ENCODE assay signal across 10 cellular contexts in genomic region chr1:61436016-61436415, GRCh38.
DNase-seq lines count a peak whose midpoint lies in the region; ATAC-seq, FAIRE-seq and TF ChIP-seq lines count a peak whose summit lies in the region.
"Had no signal": no experiment of that assay in that cellular context is flagged by ENCODE, and none has a peak within 500 bp of the region (broad histone marks: within the 10 kb centered on the region; RNA-seq: fewer than 3 reads in every experiment).

No MANE protein-coding gene starts in this region.

- no peaks in the 10 kb centered on the region for H3K9me2 ChIP-seq in DOHH2 (replicated peaks; ENCODE audit: control insufficient read depth, low read length)

- H3K9ac ChIP-seq in HepG2 (ENCODE audit: insufficient read depth, low read depth, low read length): no peak overlapping the region

- TF ChIP-seq EP300 in HepG2 (IDR thresholded peaks at IDR 0.05; ENCODE audit: low read depth in 2 of 2, low read length in 2 of 2) (no peak), HepG2 (CRISPR knock-in tag; IDR thresholded peaks at IDR 0.05; ENCODE audit: borderline replicate concordance) (no peak)

- no peaks in the 10 kb centered on the region for H3F3A ChIP-seq in DOHH2 (ENCODE audit: control insufficient read depth, insufficient read depth)

- H4K20me1 ChIP-seq in DOHH2 (ENCODE audit: control insufficient read depth, insufficient read depth, low read depth, low read length): no peaks in the 10 kb centered on the region
- H4K20me1 ChIP-seq in HepG2 (ENCODE audit: insufficient read depth, low read length): no peaks in the 10 kb centered on the region; the same call in 1 of the 2 replicates

- no peak for TF ChIP-seq RAD21 in HepG2 (CRISPR knock-in tag; IDR thresholded peaks at IDR 0.05)

- in situ Hi-C loops in brain microvascular endothelial cell (cut with HindIII; ENCODE audit: low pct_ligation_motif_present, low sequenced_read_pairs): no loop called here
- in situ Hi-C loops in HepG2 (cut with HindIII; ENCODE audit: extremely low pct_ligation_motif_present, low pct_unique_long_range_greater_than_20kb): no loop called here

- no peak overlapping the region for H2AFZ ChIP-seq in HepG2 (ENCODE audit: low read length)

- peak; percentile 33 for DNase-seq in HT1080 (ENCODE audit: low read depth)
- no peak for DNase-seq in brain microvascular endothelial cell
- no peak for DNase-seq in HepG2 (ENCODE audit: low spot score)
- no peak for DNase-seq in SIG-M5 (lab: John Stamatoyannopoulos, UW)
- no peak for DNase-seq in middle frontal gyrus (ENCODE audit: extremely low spot score, low spot score)
- no peak for DNase-seq in dedifferentiated amniotic fluid mesenchymal stem cell (ENCODE audit: extremely low spot score)
- no peak for DNase-seq in globus pallidus (ENCODE audit: low spot score)
- DNase-seq: NCI-H187 treated with DMSO at 0.1 percent for 48 hours; stimulated activated CD4-positive, alpha-beta T cell treated with anti-CD3 and anti-CD28 coated beads, Interleukin-12 subunit alpha, Interleukin-12 subunit beta, amount 100 ng/mL, for 4 hours had no signal

- 72% methylated on average over 3 of the region's 3 CpGs for WGBS in HepG2 (ENCODE audit: low lambda C conversion rate)

- peak; percentile 43 for TF ChIP-seq CTCF in DOHH2 (IDR thresholded peaks at IDR 0.05; ENCODE audit: low read depth, low read length, poor library complexity, severe bottlenecking)
- peak; percentile 46 for TF ChIP-seq CTCF in brain microvascular endothelial cell (IDR thresholded peaks at IDR 0.05; ENCODE audit: low read depth, low read length, missing control alignments)
- peak; percentile 45 for TF ChIP-seq CTCF in HepG2 (CRISPR knock-in tag; IDR thresholded peaks at IDR 0.05)

- intact Hi-C loops in HepG2 (cut with micrococcal nuclease; ENCODE audit: unreplicated experiment): no loop called here

- H3K27me3 ChIP-seq in DOHH2 (ENCODE audit: control insufficient read depth, low read length) (no peaks in the 10 kb centered on the region), brain microvascular endothelial cell (replicated peaks) (no peaks in the 10 kb centered on the region), HepG2 (ENCODE audit: control insufficient read depth in 1 of 2, insufficient read depth in 2 of 2, low read length in 2 of 2) (no peaks in the 10 kb centered on the region)

- CTCF ChIA-PET in HepG2 (lab: Yijun Ruan, JAX; ENCODE audit: low intra/inter-chr PET ratio, low total read pairs): no interaction called here

- H3K36me3 ChIP-seq in DOHH2 (ENCODE audit: control insufficient read depth, low read length): no peaks in the 10 kb centered on the region
- no peaks in the 10 kb centered on the region for H3K36me3 ChIP-seq in brain microvascular endothelial cell (replicated peaks)
- H3K36me3 ChIP-seq in HepG2 (replicated peaks in 1 of 2; ENCODE audit: control insufficient read depth in 1 of 2, insufficient read depth in 2 of 2, low read length in 2 of 2): peaks cover 8 to 57% of the 10 kb centered on the region in 2 experiments

- POLR2A ChIA-PET in HepG2 (lab: Yijun Ruan, JAX): no interaction called here

- H3K27ac ChIP-seq in DOHH2 (ENCODE audit: low read depth, low read length) (no peak overlapping the region), brain microvascular endothelial cell (no peak overlapping the region), HepG2 (ENCODE audit: extremely low read length, insufficient read depth, low read length) (no peak overlapping the region)

- no TSS peak for BruUV-seq in HepG2 (replicated peaks; lab: Mats Ljungman, UMichigan)

- H3K4me3 ChIP-seq in DOHH2 (ENCODE audit: low read length): no peak overlapping the region
- no peak overlapping the region for H3K4me3 ChIP-seq in brain microvascular endothelial cell (ENCODE audit: low read depth, low read length)
- no peak overlapping the region for H3K4me3 ChIP-seq in HepG2 (replicated peaks in 1 of 3; ENCODE audit: insufficient read depth in 1 of 3, low read depth in 2 of 3, low read length in 3 of 3)

- H3K9me3 ChIP-seq in DOHH2 (ENCODE audit: control insufficient read depth, insufficient read depth, low read length) (no peaks in the 10 kb centered on the region), HepG2 (ENCODE audit: low read length) (no peaks in the 10 kb centered on the region)

- no peak for TF ChIP-seq POLR2A in HepG2 (IDR thresholded peaks at IDR 0.05; ENCODE audit: insufficient read depth in 1 of 2, low read depth in 2 of 2, low read length in 2 of 2)

- H3K4me2 ChIP-seq in DOHH2 (ENCODE audit: low read length): no peak overlapping the region
- H3K4me2 ChIP-seq in HepG2 (ENCODE audit: low read depth, low read length): no peak overlapping the region

- H3K4me1 ChIP-seq in DOHH2 (ENCODE audit: control insufficient read depth, low read length) (no peaks in the 10 kb centered on the region), HepG2 (ENCODE audit: insufficient read depth, low read length) (peaks cover 20% of the 10 kb centered on the region)

- peak; percentile 82 for ATAC-seq in HepG2

- FAIRE-seq in HepG2 (lab: Jason Lieb, UNC): no peak

- no peaks in the 10 kb centered on the region for H3K79me2 ChIP-seq in DOHH2 (ENCODE audit: control insufficient read depth, low read length)
- H3K79me2 ChIP-seq in HepG2 (ENCODE audit: insufficient read depth, low read length): no peaks in the 10 kb centered on the region

TF ChIP-seq in HepG2, 621 proteins besides CTCF, POLR2A, EP300 and RAD21:
- TF ChIP-seq FIP1L1 (IDR thresholded peaks at IDR 0.05; ENCODE audit: borderline replicate concordance, insufficient read depth, low read depth, low read length): no peak
- TF ChIP-seq, protein P1, sequence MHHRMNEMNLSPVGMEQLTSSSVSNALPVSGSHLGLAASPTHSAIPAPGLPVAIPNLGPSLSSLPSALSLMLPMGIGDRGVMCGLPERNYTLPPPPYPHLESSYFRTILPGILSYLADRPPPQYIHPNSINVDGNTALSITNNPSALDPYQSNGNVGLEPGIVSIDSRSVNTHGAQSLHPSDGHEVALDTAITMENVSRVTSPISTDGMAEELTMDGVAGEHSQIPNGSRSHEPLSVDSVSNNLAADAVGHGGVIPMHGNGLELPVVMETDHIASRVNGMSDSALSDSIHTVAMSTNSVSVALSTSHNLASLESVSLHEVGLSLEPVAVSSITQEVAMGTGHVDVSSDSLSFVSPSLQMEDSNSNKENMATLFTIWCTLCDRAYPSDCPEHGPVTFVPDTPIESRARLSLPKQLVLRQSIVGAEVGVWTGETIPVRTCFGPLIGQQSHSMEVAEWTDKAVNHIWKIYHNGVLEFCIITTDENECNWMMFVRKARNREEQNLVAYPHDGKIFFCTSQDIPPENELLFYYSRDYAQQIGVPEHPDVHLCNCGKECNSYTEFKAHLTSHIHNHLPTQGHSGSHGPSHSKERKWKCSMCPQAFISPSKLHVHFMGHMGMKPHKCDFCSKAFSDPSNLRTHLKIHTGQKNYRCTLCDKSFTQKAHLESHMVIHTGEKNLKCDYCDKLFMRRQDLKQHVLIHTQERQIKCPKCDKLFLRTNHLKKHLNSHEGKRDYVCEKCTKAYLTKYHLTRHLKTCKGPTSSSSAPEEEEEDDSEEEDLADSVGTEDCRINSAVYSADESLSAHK (CRISPR knock-in tag; IDR thresholded peaks at IDR 0.05; ENCODE audit: borderline replicate concordance): no peak
- peak; percentile 48 for TF ChIP-seq STAG1 (CRISPR knock-in tag; IDR thresholded peaks at IDR 0.05)
- no peak for TF ChIP-seq DMAP1 (CRISPR knock-in tag; IDR thresholded peaks at IDR 0.05)
- TF ChIP-seq TBP (CRISPR knock-in tag; IDR thresholded peaks at IDR 0.05): no peak
- TF ChIP-seq ARHGAP35 (CRISPR knock-in tag; IDR thresholded peaks at IDR 0.05; ENCODE audit: borderline replicate concordance): no peak
- no peak for TF ChIP-seq TAF1 (CRISPR knock-in tag; IDR thresholded peaks at IDR 0.05)
- TF ChIP-seq NR2F1 (CRISPR knock-in tag; IDR thresholded peaks at IDR 0.05): no peak
- no peak for TF ChIP-seq ZMAT3 (CRISPR knock-in tag; conservative IDR thresholded peaks at IDR 0.05)
- peak; percentile 52; the same call in 1 of the 2 replicates for TF ChIP-seq ZMYM4 (CRISPR knock-in tag; IDR thresholded peaks at IDR 0.05)
- TF ChIP-seq KAT8 (CRISPR knock-in tag; IDR thresholded peaks at IDR 0.05): no peak
- TF ChIP-seq ZSCAN25 (CRISPR knock-in tag; IDR thresholded peaks at IDR 0.05): no peak
- TF ChIP-seq PCBP1 (IDR thresholded peaks at IDR 0.05; ENCODE audit: borderline replicate concordance, low read depth, low read length): no peak
- TF ChIP-seq HNRNPK (IDR thresholded peaks at IDR 0.05; ENCODE audit: low read depth, low read length, poor library complexity, severe bottlenecking): no peak
- TF ChIP-seq ZNF678 (CRISPR knock-in tag; IDR thresholded peaks at IDR 0.05): no peak
- TF ChIP-seq SYNCRIP (IDR thresholded peaks at IDR 0.05; ENCODE audit: insufficient read depth, low read depth, low read length): no peak
- TF ChIP-seq ZNF878 (CRISPR knock-in tag; IDR thresholded peaks at IDR 0.05): no peak
- TF ChIP-seq HDAC1 (CRISPR knock-in tag; IDR thresholded peaks at IDR 0.05): no peak
- peak; percentile 46; the same call in 1 of the 2 replicates for TF ChIP-seq ZNF574 (CRISPR knock-in tag; IDR thresholded peaks at IDR 0.05)
